Comparison of ENCODE assay signal across 21 cellular contexts in genomic region chr6:159102373-159103160, GRCh38. TPM values are rescaled to one million over a fixed set of nuclear protein-coding genes. Genes with fewer than 3 reads are reported as not detected.
DNase-seq lines count a peak whose midpoint lies in the region; ATAC-seq and TF ChIP-seq lines count a peak whose summit lies in the region.
"Had no signal": no experiment of that assay in that cellular context is flagged by ENCODE, and none has a peak within 500 bp of the region (broad histone marks: within the 10 kb centered on the region; RNA-seq: fewer than 3 reads in every experiment).

No MANE protein-coding gene starts in this region.

- peaks cover 4% of the 10 kb centered on the region for H3K27me3 ChIP-seq in suprapubic skin
- H3K27me3 ChIP-seq: ascending aorta, esophagus squamous epithelium had no signal

- DNase-seq in natural killer cell: peak; percentile 0
- DNase-seq in natural killer cell treated with Interleukin-12 subunit alpha and Interleukin-12 subunit beta and Interleukin-15 and Interleukin-18, amount 100 ng/mL, for 72 hours (ENCODE audit: low spot score): no peak
- peak; percentile 14 for DNase-seq in activated CD8-positive, alpha-beta T cell treated with anti-CD3 and anti-CD28 coated beads, Interleukin-2, amount 10 ng/mL, durations not matched to agents 7 days and 5 days
- DNase-seq in coronary artery (ENCODE audit: low spot score): peak; percentile 31
- DNase-seq in AML-193 (lab: John Stamatoyannopoulos, UW): no peak
- no peak for DNase-seq in suprapubic skin (ENCODE audit: low spot score in 2 of 2)
- DNase-seq: activated naive CD4-positive, alpha-beta T cell; effector memory CD4-positive, alpha-beta T cell; esophagus squamous epithelium; KBM-7; kidney; NCI-H1694; NCI-H2227 treated with DMSO at 0.1 percent for 48 hours; NCI-H774; stimulated activated naive CD4-positive, alpha-beta T cell; trophoblast cell had no signal

- TF ChIP-seq CTCF in natural killer cell (IDR thresholded peaks at IDR 0.05) (no peak), coronary artery (IDR thresholded peaks at IDR 0.05) (no peak), suprapubic skin (IDR thresholded peaks at IDR 0.05) (no peak)

- ATAC-seq in natural killer cell (no peak), HG03025 (IDR thresholded peaks at IDR 0.05; ENCODE audit: low FRiP score, unreplicated experiment) (no peak)
- ATAC-seq in natural killer cell treated with Interleukin-12 subunit alpha and Interleukin-12 subunit beta and Interleukin-15 and Interleukin-18, amount 100 ng/mL, for 72 hours: no peak
- ATAC-seq in activated CD8-positive, alpha-beta T cell treated with anti-CD3 and anti-CD28 coated beads, Interleukin-2, amount 10 ng/mL, durations not matched to agents 7 days and 5 days: no peak

- no peaks in the 10 kb centered on the region for H3K27me3 Mint-ChIP-seq in natural killer cell (ENCODE audit: low read depth in 2 of 2)
- H3K27me3 Mint-ChIP-seq in natural killer cell treated with Interleukin-12 subunit alpha and Interleukin-12 subunit beta and Interleukin-15 and Interleukin-18, amount 100 ng/mL, for 72 hours: no peaks in the 10 kb centered on the region
- H3K27me3 Mint-ChIP-seq in activated CD8-positive, alpha-beta T cell treated with anti-CD3 and anti-CD28 coated beads, Interleukin-2, amount 10 ng/mL, durations not matched to agents 7 days and 5 days (ENCODE audit: low read depth): no peaks in the 10 kb centered on the region

- peaks cover 55 to 57% of the 10 kb centered on the region in 2 donors for H3K4me1 Mint-ChIP-seq in natural killer cell
- peaks cover 70 to 73% of the 10 kb centered on the region in 2 donors for H3K4me1 Mint-ChIP-seq in natural killer cell treated with Interleukin-12 subunit alpha and Interleukin-12 subunit beta and Interleukin-15 and Interleukin-18, amount 100 ng/mL, for 72 hours (ENCODE audit: low read depth in 2 of 2)
- peaks cover 84% of the 10 kb centered on the region for H3K4me1 Mint-ChIP-seq in activated CD8-positive, alpha-beta T cell treated with anti-CD3 and anti-CD28 coated beads, Interleukin-2, amount 10 ng/mL, durations not matched to agents 7 days and 5 days (ENCODE audit: low read depth)

- H3K4me3 ChIP-seq in coronary artery: no peak overlapping the region
- H3K4me3 ChIP-seq in suprapubic skin: no peak overlapping the region
- H3K4me3 ChIP-seq: ascending aorta, esophagus squamous epithelium, lung had no signal

- no peak overlapping the region for H3K4me3 Mint-ChIP-seq in natural killer cell
- no peak overlapping the region for H3K4me3 Mint-ChIP-seq in natural killer cell treated with Interleukin-12 subunit alpha and Interleukin-12 subunit beta and Interleukin-15 and Interleukin-18, amount 100 ng/mL, for 72 hours
- no peak overlapping the region for H3K4me3 Mint-ChIP-seq in activated CD8-positive, alpha-beta T cell treated with anti-CD3 and anti-CD28 coated beads, Interleukin-2, amount 10 ng/mL, durations not matched to agents 7 days and 5 days

- peaks cover 33% of the 10 kb centered on the region for H3K4me1 ChIP-seq in suprapubic skin
- H3K4me1 ChIP-seq: ascending aorta, parathyroid adenoma had no signal

- CTCF ChIA-PET in activated CD8-positive, alpha-beta T cell treated with anti-CD3 and anti-CD28 coated beads, Interleukin-2, amount 10 ng/mL, durations not matched to agents 7 days and 5 days (lab: Charles Lee): interaction anchor here (1.8 to 18.9 kb wide), 7 partner anchors 8 to 102 kb away, joined by 8 to 522 read pairs (median 41); partner anchors contain the start of genes RSPH3 and TAGAP

- no peaks in the 10 kb centered on the region for H3K9me3 ChIP-seq in suprapubic skin
- H3K9me3 ChIP-seq: ascending aorta, esophagus squamous epithelium had no signal

- 85% methylated on average over 5 of the region's 5 CpGs for WGBS in suprapubic skin

- peak overlapping the region in 1 of 2 donors; percentile 99 for H3K27ac Mint-ChIP-seq in natural killer cell
- H3K27ac Mint-ChIP-seq in natural killer cell treated with Interleukin-12 subunit alpha and Interleukin-12 subunit beta and Interleukin-15 and Interleukin-18, amount 100 ng/mL, for 72 hours: peak overlapping the region in 1 of 2 donors; percentile 92
- H3K27ac Mint-ChIP-seq in activated CD8-positive, alpha-beta T cell treated with anti-CD3 and anti-CD28 coated beads, Interleukin-2, amount 10 ng/mL, durations not matched to agents 7 days and 5 days: peak overlapping the region; percentile 22

- H3K36me3 Mint-ChIP-seq in natural killer cell: no peaks in the 10 kb centered on the region
- no peaks in the 10 kb centered on the region for H3K36me3 Mint-ChIP-seq in natural killer cell treated with Interleukin-12 subunit alpha and Interleukin-12 subunit beta and Interleukin-15 and Interleukin-18, amount 100 ng/mL, for 72 hours
- no peaks in the 10 kb centered on the region for H3K36me3 Mint-ChIP-seq in activated CD8-positive, alpha-beta T cell treated with anti-CD3 and anti-CD28 coated beads, Interleukin-2, amount 10 ng/mL, durations not matched to agents 7 days and 5 days (ENCODE audit: low read depth)

- TF ChIP-seq EP300 in suprapubic skin (IDR thresholded peaks at IDR 0.05): no peak

- no peaks in the 10 kb centered on the region for H3K36me3 ChIP-seq in suprapubic skin
- H3K36me3 ChIP-seq: ascending aorta, esophagus squamous epithelium had no signal

- POLR2A ChIA-PET in activated CD8-positive, alpha-beta T cell treated with anti-CD3 and anti-CD28 coated beads, Interleukin-2, amount 10 ng/mL, durations not matched to agents 7 days and 5 days (lab: Charles Lee): interaction anchor here (1.2 to 19.7 kb wide), 2 partner anchors 40 to 62 kb away, joined by 4 to 361 read pairs; partner anchors contain the start of gene TAGAP

- H3K9me3 Mint-ChIP-seq in natural killer cell: no peaks in the 10 kb centered on the region
- no peaks in the 10 kb centered on the region for H3K9me3 Mint-ChIP-seq in natural killer cell treated with Interleukin-12 subunit alpha and Interleukin-12 subunit beta and Interleukin-15 and Interleukin-18, amount 100 ng/mL, for 72 hours
- no peaks in the 10 kb centered on the region for H3K9me3 Mint-ChIP-seq in activated CD8-positive, alpha-beta T cell treated with anti-CD3 and anti-CD28 coated beads, Interleukin-2, amount 10 ng/mL, durations not matched to agents 7 days and 5 days (ENCODE audit: insufficient read depth)

- H3K27ac ChIP-seq in coronary artery (no peak overlapping the region), suprapubic skin (no peak overlapping the region)
- H3K27ac ChIP-seq: ascending aorta, esophagus squamous epithelium, parathyroid adenoma had no signal

- intact Hi-C loops in natural killer cell (cut with micrococcal nuclease): no loop called here

- no peak for TF ChIP-seq POLR2A in suprapubic skin (IDR thresholded peaks at IDR 0.05)

RNA-seq across cellular contexts. Expression of gene TAGAP, which starts 57.8 kb away (rescaled TPM):
- total RNA-seq in natural killer cell (100 to 1,000 TPM; 139 to 291 (median 178) TPM), suprapubic skin (1 to 10 TPM; 1.2 to 1.9 (median 1.5) TPM)
- total RNA-seq in natural killer cell treated with Interleukin-12 subunit alpha and Interleukin-12 subunit beta and Interleukin-15 and Interleukin-18, amount 100 ng/mL, for 72 hours: 10 to 100 TPM; 39.6 to 46.8 TPM
- total RNA-seq in activated CD8-positive, alpha-beta T cell treated with anti-CD3 and anti-CD28 coated beads, Interleukin-2, amount 10 ng/mL, durations not matched to agents 7 days and 5 days: 10 to 100 TPM; 64.5 to 67.0 TPM
- total RNA-seq: Daoy had no signal

Comparison
In these comparisons a context has a peak if more than half of its experiments do, and no peak if none do; other contexts are left out.
1. DNase-seq: peak in natural killer cell (single experiment), activated CD8-positive, alpha-beta T cell treated with anti-CD3 and anti-CD28 coated beads, Interleukin-2, amount 10 ng/mL, durations not matched to agents 7 days and 5 days (single experiment) and coronary artery (single experiment); none in natural killer cell treated with Interleukin-12 subunit alpha and Interleukin-12 subunit beta and Interleukin-15 and Interleukin-18, amount 100 ng/mL, for 72 hours (single experiment), AML-193 (0 of 2) and suprapubic skin (0 of 2).
2. RNA of gene TAGAP, which starts 57.8 kb away (total RNA-seq): 139 to 291 TPM in natural killer cell, 64.5 to 67.0 TPM in activated CD8-positive, alpha-beta T cell treated with anti-CD3 and anti-CD28 coated beads, Interleukin-2, amount 10 ng/mL, durations not matched to agents 7 days and 5 days and 39.6 to 46.8 TPM in natural killer cell treated with Interleukin-12 subunit alpha and Interleukin-12 subunit beta and Interleukin-15 and Interleukin-18, amount 100 ng/mL, for 72 hours; 1.2 to 1.9 TPM in suprapubic skin; every median in the first group is over 10 times any median in the second.